Comparison of ENCODE assay signal across 20 cellular contexts in genomic region chr6:37481793-37482192, GRCh38. TPM values are rescaled to one million over a fixed set of nuclear protein-coding genes. Genes with fewer than 3 reads are reported as not detected.
A peak's percentile ranks its signal among the peaks of the same experiment; 100 is the strongest.
DNase-seq lines count a peak whose midpoint lies in the region; ATAC-seq lines count a peak whose summit lies in the region.
"Had no signal": no experiment of that assay in that cellular context is flagged by ENCODE, and none has a peak within 500 bp of the region (broad histone marks: within the 10 kb centered on the region; RNA-seq: fewer than 3 reads in every experiment).

No MANE protein-coding gene starts in this region.

- intact Hi-C loops in left colon (cut with DNase I, micrococcal nuclease), result no loop called here

- DNase-seq in activated CD8-positive, alpha-beta memory T cell treated with anti-CD3 and anti-CD28 coated beads, Interleukin-2, amount 50 U/mL, for 48 hours, result peak; percentile 39
- no peak for DNase-seq in activated CD8-positive, alpha-beta memory T cell treated with anti-CD3 and anti-CD28 coated beads, Interleukin-2, amount 10 ng/mL, durations not matched to agents 7 days and 5 days
- no peak for DNase-seq in stimulated activated naive B cell treated with anti-CD40 and anti-IgM and Interleukin-4, amounts not matched to agents 10 μg/mL and 1 μg/mL and 100 μg/mL, for 72 hours
- DNase-seq in left colon (no peak), kidney tubule cell (ENCODE audit: low spot score) (no peak), NCI-H446 (lab: John Stamatoyannopoulos, UW) (no peak)
- DNase-seq: activated T-cell treated with anti-CD3 and anti-CD28 coated beads, Interleukin-2, amount 50 U/mL, for 72 hours; NCI-H2171; occipital lobe; stimulated activated CD4-positive, alpha-beta T cell treated with anti-CD3 and anti-CD28 coated beads, Interleukin-15, amount 100 ng/mL, for 24 hours; T-helper 9 cell had no signal

- peaks cover 24% of the 10 kb centered on the region for H3K4me1 ChIP-seq in iPS-18a (ENCODE audit: control insufficient read depth, low read depth, low read length)
- H3K4me1 ChIP-seq: suprapubic skin had no signal

- H3K27me3 Mint-ChIP-seq in activated CD8-positive, alpha-beta memory T cell treated with anti-CD3 and anti-CD28 coated beads, Interleukin-2, amount 10 ng/mL, durations not matched to agents 7 days and 5 days, result no peaks in the 10 kb centered on the region
- H3K27me3 Mint-ChIP-seq in stimulated activated naive B cell treated with anti-CD40 and anti-IgM and Interleukin-4, amounts not matched to agents 10 μg/mL and 1 μg/mL and 100 μg/mL, for 72 hours, result no peaks in the 10 kb centered on the region
- H3K27me3 Mint-ChIP-seq: activated naive CD4-positive, alpha-beta T cell treated with anti-CD3 and anti-CD28 coated beads, Interleukin-2, amount 50 U/mL, for 24 hours had no signal

- CTCF ChIA-PET in activated CD8-positive, alpha-beta memory T cell treated with anti-CD3 and anti-CD28 coated beads, Interleukin-2, amount 10 ng/mL, durations not matched to agents 7 days and 5 days (lab: Charles Lee), result interaction anchor here (1.2 to 1.4 kb wide), 2 partner anchors 84 to 172 kb away, joined by 3 to 4 read pairs; no protein-coding TSS in a partner anchor

- peaks cover 15% of the 10 kb centered on the region for H3K36me3 Mint-ChIP-seq in activated CD8-positive, alpha-beta memory T cell treated with anti-CD3 and anti-CD28 coated beads, Interleukin-2, amount 10 ng/mL, durations not matched to agents 7 days and 5 days
- H3K36me3 Mint-ChIP-seq in stimulated activated naive B cell treated with anti-CD40 and anti-IgM and Interleukin-4, amounts not matched to agents 10 μg/mL and 1 μg/mL and 100 μg/mL, for 72 hours, result peaks cover 39 to 40% of the 10 kb centered on the region in 2 donors

- peak overlapping the region; percentile 49 for H3K27ac ChIP-seq in cingulate gyrus (ENCODE audit: low read depth, low read length)
- H3K27ac ChIP-seq in iPS-18a (ENCODE audit: low read length), result no peak overlapping the region
- H3K27ac ChIP-seq: suprapubic skin had no signal

- H3K36me3 ChIP-seq in iPS-18a (ENCODE audit: control insufficient read depth, low read depth, low read length), result peaks cover 16% of the 10 kb centered on the region

- H3K27me3 ChIP-seq in iPS-18a (ENCODE audit: control insufficient read depth, insufficient read depth, low read length), result no peaks in the 10 kb centered on the region
- H3K27me3 ChIP-seq: BLaER1 treated with 17β-estradiol and CSF1 and Interleukin-3, amounts not matched to agents 10 nM and 100 nM; suprapubic skin had no signal

- H3K9ac ChIP-seq in iPS-18a (ENCODE audit: low read length), result no peak overlapping the region

- no peaks in the 10 kb centered on the region for H3K9me3 ChIP-seq in iPS-18a (ENCODE audit: control insufficient read depth, low read depth, low read length)
- H3K9me3 ChIP-seq: BLaER1 treated with 17β-estradiol and CSF1 and Interleukin-3, amounts not matched to agents 10 nM and 100 nM; suprapubic skin had no signal

- no peak for ATAC-seq in activated CD8-positive, alpha-beta memory T cell treated with anti-CD3 and anti-CD28 coated beads, Interleukin-2, amount 10 ng/mL, durations not matched to agents 7 days and 5 days
- no peak for ATAC-seq in stimulated activated naive B cell treated with anti-CD40 and anti-IgM and Interleukin-4, amounts not matched to agents 10 μg/mL and 1 μg/mL and 100 μg/mL, for 72 hours (replicated peaks)
- no peak for ATAC-seq in left colon
- ATAC-seq: activated CD4-positive, CD25-positive, alpha-beta regulatory T cell treated with anti-CD3 and anti-CD28 coated beads, Interleukin-2, amount 50 U/mL, for 24 hours; activated T-cell treated with anti-CD3 and anti-CD28 coated beads, Interleukin-2, amount 50 U/mL, for 72 hours; HepG2; SK-N-SH treated with all-trans-retinoic acid at 6 μM for 48 hours had no signal

- no peak overlapping the region for H3K4me3 Mint-ChIP-seq in activated CD8-positive, alpha-beta memory T cell treated with anti-CD3 and anti-CD28 coated beads, Interleukin-2, amount 10 ng/mL, durations not matched to agents 7 days and 5 days
- no peak overlapping the region for H3K4me3 Mint-ChIP-seq in stimulated activated naive B cell treated with anti-CD40 and anti-IgM and Interleukin-4, amounts not matched to agents 10 μg/mL and 1 μg/mL and 100 μg/mL, for 72 hours
- H3K4me3 Mint-ChIP-seq: activated naive CD4-positive, alpha-beta T cell treated with anti-CD3 and anti-CD28 coated beads, Interleukin-2, amount 50 U/mL, for 24 hours; activated T-cell treated with anti-CD3 and anti-CD28 coated beads, Interleukin-2, amount 50 U/mL, for 72 hours had no signal

- peak overlapping the region; percentile 15 for H3K4me3 ChIP-seq in iPS-18a (ENCODE audit: low read length)
- H3K4me3 ChIP-seq: BLaER1 treated with 17β-estradiol and CSF1 and Interleukin-3, amounts not matched to agents 10 nM and 100 nM; GM23338; suprapubic skin had no signal

- no peak overlapping the region for H3K27ac Mint-ChIP-seq in activated CD8-positive, alpha-beta memory T cell treated with anti-CD3 and anti-CD28 coated beads, Interleukin-2, amount 10 ng/mL, durations not matched to agents 7 days and 5 days
- H3K27ac Mint-ChIP-seq in stimulated activated naive B cell treated with anti-CD40 and anti-IgM and Interleukin-4, amounts not matched to agents 10 μg/mL and 1 μg/mL and 100 μg/mL, for 72 hours, result peak overlapping the region; percentile 82

- H3K4me1 Mint-ChIP-seq in activated CD8-positive, alpha-beta memory T cell treated with anti-CD3 and anti-CD28 coated beads, Interleukin-2, amount 10 ng/mL, durations not matched to agents 7 days and 5 days, result peaks cover 3% of the 10 kb centered on the region
- peaks cover 7 to 12% of the 10 kb centered on the region in 2 donors for H3K4me1 Mint-ChIP-seq in stimulated activated naive B cell treated with anti-CD40 and anti-IgM and Interleukin-4, amounts not matched to agents 10 μg/mL and 1 μg/mL and 100 μg/mL, for 72 hours

- no peaks in the 10 kb centered on the region for H3K9me3 Mint-ChIP-seq in activated CD8-positive, alpha-beta memory T cell treated with anti-CD3 and anti-CD28 coated beads, Interleukin-2, amount 10 ng/mL, durations not matched to agents 7 days and 5 days (ENCODE audit: low read depth)
- no peaks in the 10 kb centered on the region for H3K9me3 Mint-ChIP-seq in stimulated activated naive B cell treated with anti-CD40 and anti-IgM and Interleukin-4, amounts not matched to agents 10 μg/mL and 1 μg/mL and 100 μg/mL, for 72 hours
- H3K9me3 Mint-ChIP-seq: activated naive CD4-positive, alpha-beta T cell treated with anti-CD3 and anti-CD28 coated beads, Interleukin-2, amount 50 U/mL, for 24 hours; activated T-cell treated with anti-CD3 and anti-CD28 coated beads, Interleukin-2, amount 50 U/mL, for 72 hours; GM23338 had no signal

RNA-seq across cellular contexts. Expression of gene CCDC167, which starts 17.9 kb away (rescaled TPM):
- 10 to 100 TPM; 73.8 to 83.4 TPM for total RNA-seq in activated CD8-positive, alpha-beta memory T cell treated with anti-CD3 and anti-CD28 coated beads, Interleukin-2, amount 10 ng/mL, durations not matched to agents 7 days and 5 days
- total RNA-seq in left colon, result 10 to 100 TPM in 1 of 2 donors, 1 to 10 TPM in 1; 8.7 to 11.0 TPM

RNA-seq across cellular contexts. Expression of gene CMTR1, which starts 48.8 kb away (rescaled TPM):
- total RNA-seq in activated CD8-positive, alpha-beta memory T cell treated with anti-CD3 and anti-CD28 coated beads, Interleukin-2, amount 10 ng/mL, durations not matched to agents 7 days and 5 days, result 100 to 1,000 TPM in 1 of 2 experiments, 10 to 100 TPM in 1; 83.9 to 120 TPM
- 10 to 100 TPM; 21.6 to 26.2 TPM for total RNA-seq in left colon

Comparison
In these comparisons a context has a peak if more than half of its experiments do, and no peak if none do; other contexts are left out.
1. RNA of gene CCDC167, which starts 17.9 kb away (total RNA-seq): 73.8 to 83.4 TPM in activated CD8-positive, alpha-beta memory T cell treated with anti-CD3 and anti-CD28 coated beads, Interleukin-2, amount 10 ng/mL, durations not matched to agents 7 days and 5 days; 8.7 to 11.0 TPM in left colon; every median in the first group is over 4 times any median in the second.